29 cellular contexts compared by ENCODE assay signal in the genomic region with DNA sequence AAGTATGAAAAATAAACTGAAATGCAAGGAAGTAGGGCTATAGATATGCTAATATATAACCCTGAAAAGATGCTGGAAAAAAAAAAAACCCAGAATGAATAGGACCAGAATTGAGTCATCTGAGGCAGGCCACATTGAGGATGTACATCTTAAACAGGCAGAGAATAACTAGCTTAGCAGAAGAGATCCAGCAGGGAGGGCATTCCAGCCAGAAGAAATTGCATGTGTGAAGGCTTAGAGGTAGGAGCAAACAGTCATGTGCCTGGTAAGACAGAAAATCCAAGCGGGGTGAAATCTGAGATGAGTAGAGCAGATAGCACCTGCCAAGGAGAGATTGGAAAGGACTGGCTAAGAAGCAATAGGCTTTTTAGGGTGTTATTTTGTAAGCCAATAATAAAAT. TPM values are rescaled to one million over a fixed set of nuclear protein-coding genes. Genes with fewer than 3 reads are reported as not detected.
DNase-seq lines count a peak whose midpoint lies in the region; ATAC-seq lines count a peak whose summit lies in the region.
"Had no signal": no experiment of that assay in that cellular context is flagged by ENCODE, and none has a peak within 500 bp of the region (broad histone marks: within the 10 kb centered on the region; RNA-seq: fewer than 3 reads in every experiment).

No MANE protein-coding gene starts in this region.

- peak; percentile 71 for DNase-seq in DMS 273 treated with DMSO at 0.1 percent for 48 hours (lab: John Stamatoyannopoulos, UW)
- DNase-seq in HAP-1 (ENCODE audit: low spot score in 2 of 2), result peak; percentile 56 to 78
- DNase-seq in NCI-H82 treated with DMSO at 0.1 percent for 48 hours (lab: John Stamatoyannopoulos, UW; ENCODE audit: unreplicated experiment), result peak; percentile 13
- DNase-seq in myocyte (ENCODE audit: low read depth), result peak; percentile 35
- DNase-seq in posterior vena cava (ENCODE audit: low spot score), result no peak
- DNase-seq: activated CD4-positive, alpha-beta T cell treated with anti-CD3 and anti-CD28 coated beads, Interleukin-2, amount 10 ng/mL, durations not matched to agents 7 days and 5 days; activated gamma-delta T cell; activated T-cell treated with anti-CD3 and anti-CD28 coated beads, Interleukin-2, amount 50 U/mL, for 1 hour; Caco-2; DND-41; esophagus squamous epithelium; foreskin keratinocyte; heart left ventricle; kidney; left ventricle myocardium superior; naive thymus-derived CD4-positive, alpha-beta T cell; NCI-H1694; NCI-H226; NCI-H748 treated with DMSO at 0.1 percent for 48 hours; SIG-M5; stimulated activated CD4-positive, alpha-beta T cell treated with anti-CD3 and anti-CD28 coated beads, Interleukin-4, amount 100 ng/mL, for 24 hours; upper lobe of right lung; WERI-Rb-1 had no signal

- ATAC-seq in HG03439 (IDR thresholded peaks at IDR 0.05; ENCODE audit: unreplicated experiment) (no peak), GM21447 (IDR thresholded peaks at IDR 0.05; ENCODE audit: unreplicated experiment) (no peak)
- ATAC-seq: foreskin keratinocyte; heart left ventricle; left ventricle myocardium superior; naive thymus-derived CD4-positive, alpha-beta T cell; upper lobe of right lung had no signal

- no peaks in the 10 kb centered on the region for H3K36me3 ChIP-seq in HAP-1 (replicated peaks)
- H3K36me3 ChIP-seq: esophagus squamous epithelium, heart left ventricle, upper lobe of right lung, WERI-Rb-1 had no signal

- no peak overlapping the region for H3K4me3 ChIP-seq in HAP-1
- H3K4me3 ChIP-seq: esophagus squamous epithelium, heart left ventricle, upper lobe of right lung had no signal

- H3K9me3 ChIP-seq in HAP-1, result no peaks in the 10 kb centered on the region
- H3K9me3 ChIP-seq: Caco-2, esophagus squamous epithelium, heart left ventricle, upper lobe of right lung had no signal

- intact Hi-C loops in posterior vena cava (cut with DNase I), result no loop called here

- H3K27me3 ChIP-seq in HAP-1 (ENCODE audit: low read depth), result no peaks in the 10 kb centered on the region

- peaks cover 32% of the 10 kb centered on the region for H3K4me1 ChIP-seq in HAP-1
- H3K4me1 ChIP-seq: foreskin keratinocyte had no signal

- in situ Hi-C loops in HAP-1 (cut with MboI; ENCODE audit: low sequenced_read_pairs), result no loop called here

RNA-seq across cellular contexts. Expression of gene COL19A1, which starts 2.6 kb away (rescaled TPM):
- 38.8 and 101 TPM in 2 replicates for total RNA-seq in myocyte
- 10.4 TPM for polyA plus RNA-seq in myocyte (2012)
- total RNA-seq in posterior vena cava, result under 1 TPM; 0.14 to 0.46 TPM
- total RNA-seq: activated CD4-positive, alpha-beta T cell treated with anti-CD3 and anti-CD28 coated beads, Interleukin-2, amount 10 ng/mL, durations not matched to agents 7 days and 5 days; Caco-2; foreskin keratinocyte; H1; HT-29; mesenteric fat pad; pulmonary artery endothelial cell; upper lobe of right lung had no signal
- polyA plus RNA-seq: foreskin keratinocyte, H1 had no signal

Comparison
In these comparisons a context has a peak if more than half of its experiments do, and no peak if none do; other contexts are left out.
1. RNA of gene COL19A1, which starts 2.6 kb away (total RNA-seq): 38.8 to 101 TPM in myocyte; 0.14 to 0.46 TPM in posterior vena cava; every median in the first group is over 10 times any median in the second.